ENCODE assay signal across 1 cellular context in genomic region chr11:125768256-125769046, GRCh38.
A peak's percentile ranks its signal among the peaks of the same experiment; 100 is the strongest.
TF ChIP-seq lines count a peak whose summit lies in the region.

No MANE protein-coding gene starts in this region.

TF ChIP-seq in IMR-90, 13 proteins besides CTCF, POLR2A, EP300 and RAD21 (continued from another document):
- TF ChIP-seq CHD1 (IDR thresholded peaks at IDR 0.05; ENCODE audit: low read depth, low read length), result no peak
- no peak for TF ChIP-seq ELK1 (IDR thresholded peaks at IDR 0.05; ENCODE audit: borderline replicate concordance, low read depth, low read length)
- TF ChIP-seq CEBPB (IDR thresholded peaks at IDR 0.05; ENCODE audit: low read depth, low read length), result peak; percentile 28; the same call in 1 of the 2 replicates
- no peak for TF ChIP-seq FOS (IDR thresholded peaks at IDR 0.05; ENCODE audit: low read depth, low read length)
